Comparison of ENCODE assay signal across 10 cellular contexts in the genomic region with DNA sequence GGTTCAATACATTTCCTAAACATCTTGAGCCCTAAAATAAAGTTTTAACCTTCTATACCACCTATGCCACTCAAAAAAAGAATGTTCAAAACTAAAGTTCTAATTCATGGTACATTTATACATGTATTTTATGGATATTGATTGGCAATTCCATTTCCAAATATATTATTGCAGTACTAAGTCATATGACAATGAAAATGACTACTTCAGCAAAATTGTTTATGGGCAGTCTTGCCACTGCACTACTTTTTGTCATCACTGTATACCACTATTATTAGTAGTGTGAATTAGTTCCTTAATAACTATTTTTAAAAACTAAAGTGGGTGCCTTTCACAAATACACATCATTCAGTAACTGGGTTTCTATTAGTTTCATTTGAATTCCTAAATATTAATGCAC.
"Had no signal": no experiment of that assay in that cellular context is flagged by ENCODE, and none has a peak within 500 bp of the region (broad histone marks: within the 10 kb centered on the region; RNA-seq: fewer than 3 reads in every experiment).

No MANE protein-coding gene starts in this region.

- ATAC-seq: GM23338, HCT116 had no signal

- H3K4me2 ChIP-seq: GM23338 had no signal

- H3K27ac ChIP-seq: GM23248 had no signal

- FAIRE-seq: H1 had no signal

- H2AFZ ChIP-seq: GM23248, GM23338 had no signal

- H3K9ac ChIP-seq: GM23248 had no signal

- H3K9me3 ChIP-seq: HAP-1 had no signal

- H3K4me1 ChIP-seq: HAP-1 had no signal

- H3K36me3 ChIP-seq: HAP-1 had no signal

- H3K4me3 ChIP-seq: GM23248, GM23338, HAP-1 had no signal

- DNase-seq: GM23248, GOT3, H7, H9, HCEC 1CT, HFFc6 had no signal
